8 cellular contexts compared by ENCODE assay signal in genomic region chr2:84938194-84938879, GRCh38. TPM values are rescaled to one million over a fixed set of nuclear protein-coding genes. Genes with fewer than 3 reads are reported as not detected.
DNase-seq lines count a peak whose midpoint lies in the region; ATAC-seq and TF ChIP-seq lines count a peak whose summit lies in the region.

No MANE protein-coding gene starts in this region.

- whole genome bisulfite sequencing in transverse colon (ENCODE audit: low coverage in 1 of 2), 2 donors, result 62 to 66% methylated on average over 4 to 5 of the region's 5 CpGs

- H3K9me3 ChIP-seq in SU-DHL-6 (ENCODE audit: insufficient read depth, low read length) (no peaks in the 10 kb centered on the region), transverse colon (no peaks in the 10 kb centered on the region)

- peak overlapping the region; percentile 29 for H2AFZ ChIP-seq in SU-DHL-6 (ENCODE audit: low read depth, low read length, severe bottlenecking)

- no peaks in the 10 kb centered on the region; the same call in 1 of the 2 replicates for H3K79me2 ChIP-seq in SU-DHL-6 (ENCODE audit: insufficient read depth, low read length)

- H3K36me3 ChIP-seq in SU-DHL-6 (ENCODE audit: low read length) (no peaks in the 10 kb centered on the region), transverse colon (no peaks in the 10 kb centered on the region)

- ATAC-seq in GM18508 (IDR thresholded peaks at IDR 0.05; ENCODE audit: insufficient read depth, unreplicated experiment) (peak; percentile 31), HG02852 (IDR thresholded peaks at IDR 0.05; ENCODE audit: unreplicated experiment) (peak; percentile 26)

- no peak for TF ChIP-seq POLR2A in transverse colon (IDR thresholded peaks at IDR 0.05)

- no peak for TF ChIP-seq EP300 in transverse colon (IDR thresholded peaks at IDR 0.05; ENCODE audit: low read depth)

- no peak overlapping the region for H3K9ac ChIP-seq in SU-DHL-6 (ENCODE audit: low read length)

- H3K4me1 ChIP-seq in transverse colon, result peaks cover 6 to 34% (median 16%) of the 10 kb centered on the region in 4 donors

- no peaks in the 10 kb centered on the region for H3K9me2 ChIP-seq in SU-DHL-6 (replicated peaks; ENCODE audit: insufficient read depth, low read length)

- H3K4me3 ChIP-seq in SU-DHL-6 (ENCODE audit: insufficient read depth, low read length, poor library complexity, severe bottlenecking) (no peak overlapping the region), transverse colon (no peak overlapping the region)

- H3F3A ChIP-seq in SU-DHL-6 (ENCODE audit: insufficient read depth), result peaks cover 9% of the 10 kb centered on the region

- no peaks in the 10 kb centered on the region for H4K20me1 ChIP-seq in SU-DHL-6 (ENCODE audit: low read depth, low read length)

- in situ Hi-C loops in transverse colon (cut with MboI; ENCODE audit: low pct_ligation_motif_present in 1 of 4, low pct_unique_long_range_greater_than_20kb in 1 of 4, low sequenced_read_pairs in 3 of 4), result loop anchor here in 1 of 4 donors (25.0 kb wide), 1 partner anchor 349 kb away; no protein-coding TSS in a partner anchor

- no peak for TF ChIP-seq CTCF in SU-DHL-6 (IDR thresholded peaks at IDR 0.05; ENCODE audit: insufficient read depth, low read length, poor library complexity, severe bottlenecking)
- TF ChIP-seq CTCF in transverse colon (IDR thresholded peaks at IDR 0.05), result no peak

- peak; percentile 66 for DNase-seq in fibroblast of peridontal ligament (ENCODE audit: extremely low read depth)
- DNase-seq in KG1 (lab: John Stamatoyannopoulos, UW), result no peak
- DNase-seq in anterior cingulate cortex (lab: John Stamatoyannopoulos, UW), result no peak
- no peak for DNase-seq in transverse colon
- DNase-seq in NCI-H774 (lab: John Stamatoyannopoulos, UW), result no peak

- H3K27me3 ChIP-seq in SU-DHL-6 (ENCODE audit: low read length), result no peaks in the 10 kb centered on the region
- H3K27me3 ChIP-seq in transverse colon, result no peaks in the 10 kb centered on the region

- no peak overlapping the region for H3K4me2 ChIP-seq in SU-DHL-6 (ENCODE audit: low read depth, low read length, poor library complexity, severe bottlenecking)

- peak overlapping the region; percentile 38 for H3K27ac ChIP-seq in SU-DHL-6 (ENCODE audit: low read depth, low read length)
- peak overlapping the region in 2 of 4 donors; percentile 26 to 71 for H3K27ac ChIP-seq in transverse colon

- intact Hi-C loops in transverse colon (cut with DNase I; ENCODE audit: low total_unique reads), result loop anchor here (2.0 kb wide), 1 partner anchor 34 kb away; the partner anchor contains the start of gene TMSB10

RNA-seq across cellular contexts. Expression of gene KCMF1, which starts 32.6 kb away (rescaled TPM):
- total RNA-seq in transverse colon, result 10 to 100 TPM; 41.5 to 97.3 (median 55.5) TPM

RNA-seq across cellular contexts. Expression of gene TMSB10, which starts 32.9 kb away (rescaled TPM):
- total RNA-seq in transverse colon, result 1,000 to 10,000 TPM; 1,619 to 4,787 (median 3,693) TPM

RNA-seq across cellular contexts. Expression of gene TRABD2A, which starts 57.5 kb away (rescaled TPM):
- 100 to 1,000 TPM in 2 of 4 donors, 10 to 100 TPM in 2; 21.3 to 230 (median 76.5) TPM for total RNA-seq in transverse colon
